In the genomic region with DNA sequence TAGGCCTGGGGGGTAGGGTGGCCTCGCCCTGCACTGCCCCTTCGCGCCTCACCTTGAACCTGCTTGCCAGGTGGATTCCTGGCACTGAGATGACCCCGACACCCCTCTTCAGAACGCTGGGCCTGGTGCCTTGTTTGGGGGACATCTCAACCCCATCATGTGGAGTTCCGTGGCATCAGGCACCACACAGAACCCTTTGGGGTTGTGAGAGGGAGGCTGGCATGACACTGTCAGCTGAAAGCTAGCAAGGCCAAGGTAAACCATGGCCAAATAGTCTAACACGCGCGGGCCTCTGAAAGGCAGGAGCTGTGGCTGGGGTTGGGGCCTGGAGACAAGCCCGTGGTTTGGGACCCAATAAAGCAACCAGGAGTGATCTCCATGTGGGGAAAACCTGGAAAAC, we compare ENCODE assay signal across 6 cellular contexts.
"Had no signal": no experiment of that assay in that cellular context is flagged by ENCODE, and none has a peak within 500 bp of the region (broad histone marks: within the 10 kb centered on the region; RNA-seq: fewer than 3 reads in every experiment).

No MANE protein-coding gene starts in this region.

- DNase-seq: H7, HFFc6, IMR-90 had no signal

- H3K4me3 ChIP-seq: GM23338, HAP-1, K562 had no signal

- H3K36me3 ChIP-seq: HAP-1 had no signal

- H3K27ac Mint-ChIP-seq: GM23338, HFFc6 had no signal

- H3K9me3 ChIP-seq: HAP-1 had no signal

- H3K4me1 ChIP-seq: HAP-1 had no signal

- H3K4me1 Mint-ChIP-seq: GM23338 had no signal

- H3K9me3 Mint-ChIP-seq: GM23338, HFFc6 had no signal

- H3K4me3 Mint-ChIP-seq: GM23338, HFFc6 had no signal
